Comparison of ENCODE assay signal across 12 cellular contexts in genomic region chr5:150626853-150627276, GRCh38. TPM values are rescaled to one million over a fixed set of nuclear protein-coding genes. Genes with fewer than 3 reads are reported as not detected.
DNase-seq lines count a peak whose midpoint lies in the region; ATAC-seq, FAIRE-seq and TF ChIP-seq lines count a peak whose summit lies in the region.
"Had no signal": no experiment of that assay in that cellular context is flagged by ENCODE, and none has a peak within 500 bp of the region (broad histone marks: within the 10 kb centered on the region; RNA-seq: fewer than 3 reads in every experiment).

No MANE protein-coding gene starts in this region.

- H3K79me2 ChIP-seq in keratinocyte (ENCODE audit: control insufficient read depth, insufficient read depth, low read length): no peaks in the 10 kb centered on the region

- H3K4me3 ChIP-seq in breast epithelium (peak overlapping the region in 2 of 3 donors; percentile 74 to 91), keratinocyte (ENCODE audit: control insufficient read depth in 2 of 3, extremely low read depth in 1 of 3, insufficient read depth in 2 of 3, low read depth in 1 of 3, low read length in 3 of 3) (no peak overlapping the region)

- no peak for TF ChIP-seq CTCF in breast epithelium (IDR thresholded peaks at IDR 0.05)
- TF ChIP-seq CTCF in keratinocyte (optimal IDR thresholded peaks at IDR 0.05 in 1 of 3, IDR thresholded peaks at IDR 0.05 in 1 of 3, conservative IDR thresholded peaks at IDR 0.05 in 1 of 3; ENCODE audit: extremely low read depth in 1 of 3, insufficient read depth in 2 of 3, low read length in 3 of 3): no peak
- TF ChIP-seq CTCF in progenitor cell of endocrine pancreas (IDR thresholded peaks at IDR 0.05; ENCODE audit: unreplicated experiment): no peak

- no peaks in the 10 kb centered on the region for H3K36me3 Mint-ChIP-seq in activated T-cell treated with anti-CD3 and anti-CD28 coated beads, Interleukin-2, amount 50 U/mL, for 4 hours (ENCODE audit: insufficient read depth)
- H3K36me3 Mint-ChIP-seq in progenitor cell of endocrine pancreas (ENCODE audit: insufficient read depth): no peaks in the 10 kb centered on the region
- H3K36me3 Mint-ChIP-seq: T-cell had no signal

- no peaks in the 10 kb centered on the region for H4K20me1 ChIP-seq in keratinocyte (ENCODE audit: control insufficient read depth, extremely low read depth, insufficient read depth, low read length)

- H3K4me3 Mint-ChIP-seq in activated T-cell treated with anti-CD3 and anti-CD28 coated beads, Interleukin-2, amount 50 U/mL, for 4 hours: no peak overlapping the region
- H3K4me3 Mint-ChIP-seq in progenitor cell of endocrine pancreas (ENCODE audit: low read depth): no peak overlapping the region

- peak; percentile 52 for DNase-seq in Daoy (ENCODE audit: low read depth)
- DNase-seq in breast epithelium (ENCODE audit: low spot score in 2 of 2): peak in 1 of 2 donors; percentile 60
- DNase-seq in keratinocyte (ENCODE audit: low read depth, low spot score): no peak
- DNase-seq in sciatic nerve (ENCODE audit: low spot score): no peak
- DNase-seq in activated T-cell treated with anti-CD3 and anti-CD28 coated beads, Interleukin-2, amount 50 U/mL, for 4 hours: no peak
- no peak for DNase-seq in progenitor cell of endocrine pancreas (ENCODE audit: low spot score, unreplicated experiment)
- DNase-seq: NCI-H524; stimulated activated CD4-positive, alpha-beta T cell treated with anti-CD3 and anti-CD28 coated beads, Interleukin-2, amount 100 ng/mL, for 24 hours; T-cell had no signal

- H3K27ac ChIP-seq in breast epithelium (peak overlapping the region; percentile 71 to 95), keratinocyte (ENCODE audit: control insufficient read depth, insufficient read depth, low read length) (no peak overlapping the region)

- no peak overlapping the region for H3K9ac ChIP-seq in keratinocyte (ENCODE audit: control insufficient read depth, extremely low read depth, insufficient read depth, low read length)

- peak; percentile 26 for ATAC-seq in sciatic nerve
- no peak for ATAC-seq in activated T-cell treated with anti-CD3 and anti-CD28 coated beads, Interleukin-2, amount 50 U/mL, for 4 hours
- ATAC-seq in GM18909 (IDR thresholded peaks at IDR 0.05; ENCODE audit: poor library complexity, unreplicated experiment): no peak
- no peak for ATAC-seq in HG03442 (IDR thresholded peaks at IDR 0.05; ENCODE audit: unreplicated experiment)
- ATAC-seq: T-cell had no signal

- no peak overlapping the region for H2AFZ ChIP-seq in keratinocyte (ENCODE audit: control insufficient read depth, low read length)

- dilution Hi-C loops in keratinocyte (cut with MboI; ENCODE audit: extremely low pct_ligation_motif_present, low sequenced_read_pairs): no loop called here

- no peaks in the 10 kb centered on the region for H3K27me3 ChIP-seq in breast epithelium
- H3K27me3 ChIP-seq in keratinocyte (ENCODE audit: control insufficient read depth, extremely low read depth, insufficient read depth, low read length): no peaks in the 10 kb centered on the region

- H3K4me1 Mint-ChIP-seq in activated T-cell treated with anti-CD3 and anti-CD28 coated beads, Interleukin-2, amount 50 U/mL, for 4 hours (ENCODE audit: low read depth): peaks cover 20% of the 10 kb centered on the region
- peaks cover 3% of the 10 kb centered on the region for H3K4me1 Mint-ChIP-seq in progenitor cell of endocrine pancreas (ENCODE audit: low read depth)

- intact Hi-C loops in breast epithelium (cut with DNase I; ENCODE audit: low total_unique reads) (loop anchor here (10.0 kb wide), 1 partner anchor 1162 kb away; no protein-coding TSS in a partner anchor), sciatic nerve (cut with DNase I) (no loop called here)

- H3K4me1 ChIP-seq in breast epithelium (no peaks in the 10 kb centered on the region), keratinocyte (ENCODE audit: control insufficient read depth, extremely low read depth, insufficient read depth, low read length) (peaks cover 27% of the 10 kb centered on the region)

- no peaks in the 10 kb centered on the region for H3K9me3 Mint-ChIP-seq in activated T-cell treated with anti-CD3 and anti-CD28 coated beads, Interleukin-2, amount 50 U/mL, for 4 hours
- H3K9me3 Mint-ChIP-seq in progenitor cell of endocrine pancreas (ENCODE audit: low read depth): no peaks in the 10 kb centered on the region
- H3K9me3 Mint-ChIP-seq: T-cell had no signal

- no peaks in the 10 kb centered on the region for H3K9me1 ChIP-seq in keratinocyte (ENCODE audit: control insufficient read depth, extremely low read depth, insufficient read depth, low read length)

- H3K27me3 Mint-ChIP-seq in activated T-cell treated with anti-CD3 and anti-CD28 coated beads, Interleukin-2, amount 50 U/mL, for 4 hours (ENCODE audit: low read depth): peaks cover 16% of the 10 kb centered on the region
- H3K27me3 Mint-ChIP-seq in progenitor cell of endocrine pancreas: peaks cover 41% of the 10 kb centered on the region

- H3K36me3 ChIP-seq in breast epithelium: no peaks in the 10 kb centered on the region
- no peaks in the 10 kb centered on the region for H3K36me3 ChIP-seq in keratinocyte (ENCODE audit: control insufficient read depth in 2 of 2, extremely low read depth in 1 of 2, insufficient read depth in 2 of 2, low read length in 2 of 2)

- H3K27ac Mint-ChIP-seq in progenitor cell of endocrine pancreas: no peak overlapping the region
- H3K27ac Mint-ChIP-seq: T-cell had no signal

- H3K9me3 ChIP-seq in breast epithelium (no peaks in the 10 kb centered on the region), keratinocyte (ENCODE audit: control insufficient read depth, low read depth, low read length) (no peaks in the 10 kb centered on the region)

- FAIRE-seq in keratinocyte (lab: Jason Lieb, UNC): peak; percentile 72

- no peak for TF ChIP-seq POLR2A in breast epithelium (IDR thresholded peaks at IDR 0.05)

- no peak overlapping the region for H3K4me2 ChIP-seq in keratinocyte (ENCODE audit: control insufficient read depth, extremely low read depth, insufficient read depth, low read depth, low read length)

RNA-seq across cellular contexts. Expression of gene SYNPO, which starts 13.6 kb away (rescaled TPM):
- 4.5 and 5.4 TPM in 2 replicates for total RNA-seq in Daoy (2014; rRNA removed; shearing (Covaris generic))
- 10 to 100 TPM in 2 of 3 donors, 1 to 10 TPM in 1; 6.3 to 22.4 (median 15.4) TPM for total RNA-seq in breast epithelium
- polyA plus RNA-seq in keratinocyte: 6.0 to 11.2 TPM (median 10.7 TPM) in 3 replicates
- polyA plus RNA-seq in keratinocyte (2011; ENCODE audit: low read depth): 1.3 TPM
- 25.4 and 30.0 TPM in 2 replicates for polyA plus RNA-seq in keratinocyte (2011; cell fraction: cytosol; rRNA removed)
- 33.8 and 34.5 TPM in 2 replicates for polyA plus RNA-seq in keratinocyte (2011; cell fraction: nucleus; rRNA removed)
- polyA plus RNA-seq in keratinocyte (2012; ENCODE audit: low replicate concordance): 6.1 and 27.4 TPM in 2 replicates
- 9.0 to 78.1 TPM (median 23.8 TPM) in 3 replicates for polyA minus RNA-seq in keratinocyte
- 23.2 TPM for polyA minus RNA-seq in keratinocyte (2011; cell fraction: cytosol; rRNA and poly(A)+ RNA removed)
- 11.4 and 16.4 TPM in 2 replicates for polyA minus RNA-seq in keratinocyte (2011; cell fraction: nucleus; rRNA and poly(A)+ RNA removed)
- total RNA-seq in sciatic nerve: 179 TPM
- 1 to 10 TPM in 1 of 3 donors, under 1 TPM in 2; 0.56 to 1.4 (median 0.79) TPM for total RNA-seq in activated T-cell treated with anti-CD3 and anti-CD28 coated beads, Interleukin-2, amount 50 U/mL, for 4 hours
- total RNA-seq in progenitor cell of endocrine pancreas: 1.4 and 1.5 TPM in 2 replicates

RNA-seq across cellular contexts. Expression of gene MYOZ3, which starts 34.2 kb away (rescaled TPM):
- total RNA-seq in Daoy (2014; rRNA removed; shearing (Covaris generic)): 0.09 TPM in 1 of 2 replicates, not detected in the other
- total RNA-seq in breast epithelium: under 1 TPM; under 0.01 to 0.33 (median 0.15) TPM
- 0.03 to 0.05 TPM in 2 of 3 replicates, not detected in the other for polyA plus RNA-seq in keratinocyte
- not detected for polyA plus RNA-seq in keratinocyte (2011; ENCODE audit: low read depth)
- polyA plus RNA-seq in keratinocyte (2011; cell fraction: cytosol; rRNA removed): 0.02 TPM in 1 of 2 replicates, not detected in the other
- polyA plus RNA-seq in keratinocyte (2011; cell fraction: nucleus; rRNA removed): 0.06 and 0.21 TPM in 2 replicates
- 0.03 and 0.17 TPM in 2 replicates for polyA plus RNA-seq in keratinocyte (2012; ENCODE audit: low replicate concordance)
- polyA minus RNA-seq in keratinocyte: 0.26 TPM in 1 of 3 replicates, not detected in the others
- polyA minus RNA-seq in keratinocyte (2011; cell fraction: cytosol; rRNA and poly(A)+ RNA removed): not detected
- not detected in 2 replicates for polyA minus RNA-seq in keratinocyte (2011; cell fraction: nucleus; rRNA and poly(A)+ RNA removed)
- 17.9 TPM for total RNA-seq in sciatic nerve
- total RNA-seq in activated T-cell treated with anti-CD3 and anti-CD28 coated beads, Interleukin-2, amount 50 U/mL, for 4 hours: under 1 TPM in 2 of 3 donors, not detected in 1; 0.21 to 0.86 TPM
- 2.9 and 3.1 TPM in 2 replicates for total RNA-seq in progenitor cell of endocrine pancreas
- total RNA-seq: mononuclear cell, T-cell had no signal

Comparison
In these comparisons a context has a peak if more than half of its experiments do, and no peak if none do; other contexts are left out.
1. H3K4me3 ChIP-seq: peak in breast epithelium (2 of 3); none in keratinocyte (0 of 3).